1 cellular context compared by ENCODE assay signal in the genomic region with DNA sequence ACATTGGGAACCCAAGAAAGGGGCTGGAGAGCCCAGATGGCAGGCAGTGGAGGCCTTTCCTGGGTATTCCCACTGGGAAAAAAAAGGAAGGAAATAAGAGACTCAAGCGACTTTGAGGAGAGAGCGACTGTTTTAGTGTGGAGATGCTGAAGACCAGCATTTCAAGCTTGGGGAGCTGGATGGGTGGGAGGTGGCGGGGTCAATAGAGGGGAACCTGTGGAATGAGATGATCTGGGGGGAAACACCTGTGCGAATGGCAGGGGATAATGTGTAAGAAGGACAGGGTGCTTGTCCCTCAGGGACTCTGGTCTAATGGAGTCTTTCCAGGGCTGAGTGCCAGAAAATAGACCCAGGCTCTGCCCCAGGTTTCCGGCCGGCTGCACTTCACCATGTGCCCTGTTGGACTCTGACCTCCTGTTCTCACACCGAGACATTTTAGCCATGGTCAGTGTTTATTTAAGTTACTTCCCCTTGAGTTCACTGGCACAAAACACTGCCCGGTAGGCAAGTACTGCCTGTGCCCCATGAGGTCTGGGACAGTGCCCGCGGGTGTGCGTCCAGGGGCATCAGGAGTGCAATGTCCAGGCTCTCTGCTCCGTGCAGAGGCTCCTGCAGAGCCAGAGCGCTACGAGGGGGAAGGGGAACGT.
TF ChIP-seq lines count a peak whose summit lies in the region.

No MANE protein-coding gene starts in this region.

TF ChIP-seq in WTC11, 78 proteins besides CTCF, POLR2A, EP300 and RAD21 (continued from another document):
- TF ChIP-seq AFF4 (CRISPR knock-in tag; IDR thresholded peaks at IDR 0.05; ENCODE audit: borderline replicate concordance): no peak
- TF ChIP-seq ZNF138 (CRISPR knock-in tag; conservative IDR thresholded peaks at IDR 0.05): no peak
- TF ChIP-seq SMAD4 (CRISPR knock-in tag; IDR thresholded peaks at IDR 0.05): no peak
- no peak for TF ChIP-seq RELA (CRISPR knock-in tag; IDR thresholded peaks at IDR 0.05; ENCODE audit: borderline replicate concordance)
- no peak for TF ChIP-seq RORB (CRISPR knock-in tag; IDR thresholded peaks at IDR 0.05)
- no peak for TF ChIP-seq CREM (CRISPR knock-in tag; IDR thresholded peaks at IDR 0.05)
- TF ChIP-seq, protein P1, sequence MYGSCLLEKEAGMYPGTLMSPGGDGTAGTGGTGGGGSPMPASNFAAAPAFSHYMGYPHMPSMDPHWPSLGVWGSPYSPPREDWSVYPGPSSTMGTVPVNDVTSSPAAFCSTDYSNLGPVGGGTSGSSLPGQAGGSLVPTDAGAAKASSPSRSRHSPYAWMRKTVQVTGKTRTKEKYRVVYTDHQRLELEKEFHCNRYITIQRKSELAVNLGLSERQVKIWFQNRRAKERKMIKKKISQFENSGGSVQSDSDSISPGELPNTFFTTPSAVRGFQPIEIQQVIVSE (CRISPR knock-in tag; IDR thresholded peaks at IDR 0.05; ENCODE audit: borderline replicate concordance): no peak
- no peak for TF ChIP-seq NR3C1 (CRISPR knock-in tag; conservative IDR thresholded peaks at IDR 0.05; ENCODE audit: low read depth)
- no peak for TF ChIP-seq KAT7 (CRISPR knock-in tag; IDR thresholded peaks at IDR 0.05; ENCODE audit: borderline replicate concordance)
- TF ChIP-seq MYBL2 (CRISPR knock-in tag; IDR thresholded peaks at IDR 0.05): no peak
